Comparison of ENCODE assay signal across 26 cellular contexts in the genomic region with DNA sequence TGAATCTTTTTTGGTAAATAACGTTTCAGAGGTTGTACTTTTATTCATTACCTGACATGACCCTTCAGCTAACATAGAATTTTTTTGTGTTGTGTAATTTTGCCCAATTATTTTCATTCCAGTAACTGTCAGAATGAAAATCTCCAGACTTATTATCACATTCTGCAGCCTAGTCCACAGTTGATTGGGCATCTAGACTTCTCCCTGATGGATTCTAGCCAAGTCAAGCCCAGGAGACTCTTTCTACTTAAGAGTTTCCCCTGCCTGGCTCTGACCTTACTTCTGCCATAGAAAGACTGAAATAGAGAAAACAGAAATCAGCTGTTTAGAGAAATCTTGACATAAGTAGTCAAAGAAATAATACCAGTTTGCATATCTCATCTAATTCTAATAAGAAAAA.
"Had no signal": no experiment of that assay in that cellular context is flagged by ENCODE, and none has a peak within 500 bp of the region (broad histone marks: within the 10 kb centered on the region; RNA-seq: fewer than 3 reads in every experiment).

No MANE protein-coding gene starts in this region.

- H3K36me3 ChIP-seq: SJSA1 had no signal

- DNase-seq: activated B cell treated with CpG ODN at 0.5 μM for 24 hours; activated CD4-positive, alpha-beta T cell treated with anti-CD3 and anti-CD28 coated beads for 1 hour; activated CD4-positive, alpha-beta T cell treated with anti-CD3 and anti-CD28 coated beads, Interleukin-2, amount 10 ng/mL, durations not matched to agents 24 days and 14 days; activated CD4-positive, alpha-beta T cell treated with anti-CD3 and anti-CD28 coated beads, Interleukin-2, amount 50 U/mL, for 48 hours; activated CD8-positive, alpha-beta memory T cell treated with anti-CD3 and anti-CD28 coated beads, Interleukin-2, amount 10 ng/mL, durations not matched to agents 7 days and 5 days; activated effector memory CD4-positive, alpha-beta T cell treated with Interleukin-2 at 50 U/mL for 16 hours; activated naive CD4-positive, alpha-beta T cell; activated T-cell treated with anti-CD3 and anti-CD28 coated beads, Interleukin-2, amount 50 U/mL, for 24 hours; amniotic stem cell; body of pancreas; central memory CD4-positive, alpha-beta T cell; KG1; NCI-H1092; NCI-H1417; NCI-H1930; NCI-H2171; NCI-H345; NCI-H510A; NCI-H526 treated with DMSO at 0.1 percent for 48 hours; NCI-H82; PC-3; SHP77; T-helper 17 cell; T1000 had no signal

- H3K9me3 ChIP-seq: ascending aorta, body of pancreas, SJSA1 had no signal

- H3K27me3 ChIP-seq: ascending aorta, body of pancreas, SJSA1 had no signal

- H3K27ac ChIP-seq: ascending aorta, body of pancreas, SJSA1 had no signal

- H3K4me3 ChIP-seq: ascending aorta, body of pancreas, SJSA1 had no signal

- H3K4me1 ChIP-seq: ascending aorta, body of pancreas, SJSA1 had no signal

- ATAC-seq: activated CD8-positive, alpha-beta memory T cell treated with anti-CD3 and anti-CD28 coated beads, Interleukin-2, amount 10 ng/mL, durations not matched to agents 7 days and 5 days; body of pancreas; PC-3; T-helper 17 cell had no signal
